36 cellular contexts compared by ENCODE assay signal in genomic region chr20:57671072-57671391, GRCh38. TPM values are rescaled to one million over a fixed set of nuclear protein-coding genes. Genes with fewer than 3 reads are reported as not detected.
"Had no signal": no experiment of that assay in that cellular context is flagged by ENCODE, and none has a peak within 500 bp of the region (broad histone marks: within the 10 kb centered on the region; RNA-seq: fewer than 3 reads in every experiment).

No MANE protein-coding gene starts in this region.

- H3K36me3 ChIP-seq: ascending aorta, Peyer's patch, WERI-Rb-1 had no signal

- H3K27me3 ChIP-seq: ascending aorta, body of pancreas, Peyer's patch had no signal

- DNase-seq: activated CD4-positive, alpha-beta T cell treated with anti-CD3 and anti-CD28 coated beads, Interleukin-2, amount 10 ng/mL, durations not matched to agents 7 days and 5 days; activated CD4-positive, alpha-beta T cell treated with anti-CD3 and anti-CD28 coated beads, Interleukin-2, amount 50 U/mL, for 48 hours; activated CD4-positive, CD25-positive, alpha-beta regulatory T cell; activated CD8-positive, alpha-beta T cell treated with anti-CD3 and anti-CD28 coated beads, Interleukin-2, amount 10 ng/mL, durations not matched to agents 7 days and 5 days; activated gamma-delta T cell; activated naive CD4-positive, alpha-beta T cell treated with Interleukin-2 at 50 U/mL for 16 hours; activated naive CD8-positive, alpha-beta T cell treated with anti-CD3 and anti-CD28 coated beads, Interleukin-2, amount 10 ng/mL, durations not matched to agents 7 days and 5 days; activated T-cell treated with anti-CD3 and anti-CD28 coated beads, Interleukin-2, amount 50 U/mL, for 24 hours; amygdala; cerebellar nuclear complex; MM.1S; NCI-H1436 treated with DMSO at 0.1 percent for 48 hours; NCI-H1694 treated with DMSO at 0.1 percent for 48 hours; NCI-H2029 treated with DMSO at 0.1 percent for 48 hours; NCI-H2107; NCI-H2171; NCI-H510A; NCI-H526; NCI-H748 treated with DMSO at 0.1 percent for 48 hours; NK-92 treated with Interleukin-12 subunit alpha and Interleukin-12 subunit beta, amount 100 ng/mL, for 24 hours; Peyer's patch; RPMI8226; SIG-M5; SW 1271; T-helper 1 cell; T1000; WERI-Rb-1 had no signal

- H3K27me3 Mint-ChIP-seq: activated CD4-positive, alpha-beta T cell treated with anti-CD3 and anti-CD28 coated beads, Interleukin-2, amount 10 ng/mL, durations not matched to agents 7 days and 5 days; activated naive CD4-positive, alpha-beta T cell treated with anti-CD3 and anti-CD28 coated beads, Interleukin-2, amount 50 U/mL, for 24 hours; activated naive CD8-positive, alpha-beta T cell treated with anti-CD3 and anti-CD28 coated beads, Interleukin-2, amount 10 ng/mL, durations not matched to agents 7 days and 5 days; activated T-cell treated with anti-CD3 and anti-CD28 coated beads, Interleukin-2, amount 50 U/mL, for 24 hours had no signal

- H3K4me3 Mint-ChIP-seq: activated CD4-positive, alpha-beta T cell treated with anti-CD3 and anti-CD28 coated beads, Interleukin-2, amount 10 ng/mL, durations not matched to agents 7 days and 5 days; activated CD8-positive, alpha-beta T cell treated with anti-CD3 and anti-CD28 coated beads, Interleukin-2, amount 10 ng/mL, durations not matched to agents 7 days and 5 days; activated naive CD4-positive, alpha-beta T cell treated with anti-CD3 and anti-CD28 coated beads, Interleukin-2, amount 50 U/mL, for 24 hours; activated naive CD8-positive, alpha-beta T cell treated with anti-CD3 and anti-CD28 coated beads, Interleukin-2, amount 10 ng/mL, durations not matched to agents 7 days and 5 days; activated T-cell treated with anti-CD3 and anti-CD28 coated beads, Interleukin-2, amount 50 U/mL, for 24 hours had no signal

- H3K27ac ChIP-seq: ascending aorta, Peyer's patch, WERI-Rb-1 had no signal

- ATAC-seq: activated CD8-positive, alpha-beta T cell treated with anti-CD3 and anti-CD28 coated beads, Interleukin-2, amount 10 ng/mL, durations not matched to agents 7 days and 5 days; body of pancreas; PC-3; Right ventricle myocardium inferior had no signal

- H3K9me3 Mint-ChIP-seq: activated CD4-positive, alpha-beta T cell treated with anti-CD3 and anti-CD28 coated beads, Interleukin-2, amount 10 ng/mL, durations not matched to agents 7 days and 5 days; activated naive CD4-positive, alpha-beta T cell treated with anti-CD3 and anti-CD28 coated beads, Interleukin-2, amount 50 U/mL, for 24 hours; activated naive CD8-positive, alpha-beta T cell treated with anti-CD3 and anti-CD28 coated beads, Interleukin-2, amount 10 ng/mL, durations not matched to agents 7 days and 5 days; activated T-cell treated with anti-CD3 and anti-CD28 coated beads, Interleukin-2, amount 50 U/mL, for 24 hours; activated T-helper 2 cell treated with anti-CD3 and anti-CD28 coated beads, Interferon-gamma antibody, Interleukin-2, Interleukin-4, amounts not matched to agents 10 μg/mL and 5 μg/mL and 100 μg/mL, durations not matched to agents 14 hours and 24 hours and 36 hours had no signal

- H3K4me3 ChIP-seq: ascending aorta, body of pancreas, Peyer's patch had no signal

- H3K9me3 ChIP-seq: ascending aorta, body of pancreas, Peyer's patch had no signal

- H3K36me3 Mint-ChIP-seq: activated naive CD4-positive, alpha-beta T cell treated with anti-CD3 and anti-CD28 coated beads, Interleukin-2, amount 50 U/mL, for 24 hours; activated naive CD8-positive, alpha-beta T cell treated with anti-CD3 and anti-CD28 coated beads, Interleukin-2, amount 10 ng/mL, durations not matched to agents 7 days and 5 days had no signal

- H3K27ac Mint-ChIP-seq: activated CD4-positive, alpha-beta T cell treated with anti-CD3 and anti-CD28 coated beads, Interleukin-2, amount 10 ng/mL, durations not matched to agents 7 days and 5 days; activated CD8-positive, alpha-beta T cell treated with anti-CD3 and anti-CD28 coated beads, Interleukin-2, amount 10 ng/mL, durations not matched to agents 7 days and 5 days; activated naive CD4-positive, alpha-beta T cell treated with anti-CD3 and anti-CD28 coated beads, Interleukin-2, amount 50 U/mL, for 24 hours; activated naive CD8-positive, alpha-beta T cell treated with anti-CD3 and anti-CD28 coated beads, Interleukin-2, amount 10 ng/mL, durations not matched to agents 7 days and 5 days; activated T-cell treated with anti-CD3 and anti-CD28 coated beads, Interleukin-2, amount 50 U/mL, for 24 hours; activated T-helper 2 cell treated with anti-CD3 and anti-CD28 coated beads, Interferon-gamma antibody, Interleukin-2, Interleukin-4, amounts not matched to agents 10 μg/mL and 5 μg/mL and 100 μg/mL, durations not matched to agents 14 hours and 24 hours and 36 hours had no signal

- H3K4me1 Mint-ChIP-seq: activated CD4-positive, alpha-beta T cell treated with anti-CD3 and anti-CD28 coated beads, Interleukin-2, amount 10 ng/mL, durations not matched to agents 7 days and 5 days had no signal

- FAIRE-seq: bronchial epithelial cell, TTC549 had no signal

RNA-seq across cellular contexts. Expression of gene ZBP1, which starts 50.8 kb away (rescaled TPM):
- total RNA-seq: ascending aorta, bronchial epithelial cell, LHCN-M2, PC-3 had no signal
